9 cellular contexts compared by ENCODE assay signal in the genomic region with DNA sequence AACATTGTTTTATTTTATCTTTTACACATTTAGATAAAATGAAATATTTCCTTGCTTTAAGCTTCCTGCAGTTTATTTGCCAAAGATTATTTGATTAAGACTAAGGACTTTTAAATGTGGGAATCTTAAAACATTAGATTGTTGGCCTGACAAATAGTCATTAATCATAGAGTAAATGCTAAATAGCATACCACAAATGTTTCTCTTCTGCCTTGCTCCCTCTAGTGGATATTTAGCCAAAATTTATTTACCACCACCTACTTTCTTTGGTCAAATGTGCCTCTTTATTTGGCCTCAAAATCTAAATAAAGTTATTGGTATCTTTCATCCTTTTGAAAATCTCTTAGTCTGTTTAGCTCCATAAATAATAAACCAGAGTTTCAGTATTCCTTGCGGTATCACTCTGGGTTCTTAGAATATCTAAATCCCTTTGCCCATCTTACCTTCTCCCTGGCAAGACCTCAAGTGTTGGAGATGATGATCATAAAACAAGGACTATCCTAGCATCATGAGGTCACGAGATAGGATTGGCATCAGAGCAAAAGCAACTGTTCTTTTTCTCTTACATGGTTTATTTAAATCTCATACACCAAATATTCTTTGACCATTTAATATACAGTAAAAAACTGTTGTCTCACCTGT.
DNase-seq lines count a peak whose midpoint lies in the region; ATAC-seq and TF ChIP-seq lines count a peak whose summit lies in the region.
"Had no signal": no experiment of that assay in that cellular context is flagged by ENCODE, and none has a peak within 500 bp of the region (broad histone marks: within the 10 kb centered on the region; RNA-seq: fewer than 3 reads in every experiment).

No MANE protein-coding gene starts in this region.

- H3K4me2 ChIP-seq in PC-9, result no peak overlapping the region
- H3K4me2 ChIP-seq: BLaER1 had no signal

- no peaks in the 10 kb centered on the region for H4K20me1 ChIP-seq in PC-9 (ENCODE audit: insufficient read depth)
- H4K20me1 ChIP-seq: BLaER1 had no signal

- H3K4me3 ChIP-seq in PC-9, result no peak overlapping the region
- no peak overlapping the region for H3K4me3 ChIP-seq in fibroblast of mammary gland (ENCODE audit: control insufficient read depth, low read depth, low read length)
- no peak overlapping the region for H3K4me3 ChIP-seq in retinal pigment epithelial cell (ENCODE audit: low read length)
- H3K4me3 ChIP-seq: BLaER1 had no signal

- H3K9me3 ChIP-seq in PC-9 (ENCODE audit: insufficient read depth, low read depth), result no peaks in the 10 kb centered on the region
- H3K9me3 ChIP-seq: BLaER1 had no signal

- H3K27me3 ChIP-seq in PC-9 (ENCODE audit: insufficient read depth, low read depth), result no peaks in the 10 kb centered on the region
- H3K27me3 ChIP-seq: BLaER1 had no signal

- intact Hi-C loops in PC-9 (cut with micrococcal nuclease; ENCODE audit: unreplicated experiment), result loop anchor here (5.0 kb wide), 4 partner anchors 101 to 1026 kb away; partner anchors contain the start of gene PIK3C2G

- peaks cover 3% of the 10 kb centered on the region; the same call in 1 of the 2 replicates for H3F3A ChIP-seq in PC-9 (ENCODE audit: insufficient read depth, low read depth)

- H3K79me2 ChIP-seq in PC-9 (ENCODE audit: low read depth), result no peaks in the 10 kb centered on the region

- DNase-seq in NCI-H1436 (lab: John Stamatoyannopoulos, UW), result peak; percentile 40
- DNase-seq in NCI-H1436 treated with DMSO at 0.1 percent for 48 hours (lab: John Stamatoyannopoulos, UW), result no peak
- DNase-seq in HT-29 (ENCODE audit: low spot score), result peak; percentile 51
- DNase-seq in PC-9, result peak in 1 of 2 experiments; percentile 40
- peak; percentile 51 for DNase-seq in fibroblast of mammary gland (ENCODE audit: low read depth)
- DNase-seq in retinal pigment epithelial cell (ENCODE audit: low read depth), result no peak
- DNase-seq in stimulated activated naive CD8-positive, alpha-beta T cell treated with anti-CD3 and anti-CD28 coated beads, Interleukin-15, Interleukin-2, amounts not matched to agents 100 U/mL and 50 U/mL, for 24 hours, result no peak

- no peaks in the 10 kb centered on the region for H3K36me3 ChIP-seq in PC-9 (ENCODE audit: low read depth)

- H2AFZ ChIP-seq in PC-9, result no peak overlapping the region

- POLR2A ChIA-PET in PC-9 (lab: Charles Lee; ENCODE audit: unreplicated experiment), result no interaction called here

- no TSS peak for BruUV-seq in PC-9 (replicated peaks; lab: Mats Ljungman, UMichigan)

- H3K9me2 ChIP-seq in PC-9 (ENCODE audit: insufficient read depth), result no peaks in the 10 kb centered on the region

- H3K27ac ChIP-seq in PC-9, result no peak overlapping the region
- H3K27ac ChIP-seq: BLaER1 had no signal

- TF ChIP-seq CTCF in PC-9 (conservative IDR thresholded peaks at IDR 0.05) (peak; percentile 73), fibroblast of mammary gland (conservative IDR thresholded peaks at IDR 0.05; ENCODE audit: control insufficient read depth, insufficient read depth, low read depth, low read length) (peak; percentile 66), retinal pigment epithelial cell (conservative IDR thresholded peaks at IDR 0.05; ENCODE audit: low read depth, low read length) (peak; percentile 61)

- CTCF ChIA-PET in PC-9 (lab: Charles Lee), result interaction anchor here (0.6 kb wide), 1 partner anchor 9 kb away, joined by 3 read pairs; no protein-coding TSS in a partner anchor

- no peaks in the 10 kb centered on the region for H3K4me1 ChIP-seq in PC-9 (replicated peaks; ENCODE audit: insufficient read depth)
- H3K4me1 ChIP-seq: BLaER1 had no signal

- no peak for ATAC-seq in stimulated activated naive CD8-positive, alpha-beta T cell treated with anti-CD3 and anti-CD28 coated beads, Interleukin-15, Interleukin-2, amounts not matched to agents 100 U/mL and 50 U/mL, for 24 hours
- no peak for ATAC-seq in HG03439 (IDR thresholded peaks at IDR 0.05; ENCODE audit: unreplicated experiment)

Comparison
In these comparisons a context has a peak if more than half of its experiments do, and no peak if none do; other contexts are left out.
1. DNase-seq: peak in NCI-H1436 (single experiment), HT-29 (single experiment) and fibroblast of mammary gland (single experiment); none in NCI-H1436 treated with DMSO at 0.1 percent for 48 hours (single experiment), retinal pigment epithelial cell (single experiment) and stimulated activated naive CD8-positive, alpha-beta T cell treated with anti-CD3 and anti-CD28 coated beads, Interleukin-15, Interleukin-2, amounts not matched to agents 100 U/mL and 50 U/mL, for 24 hours (single experiment).
2. Peak in every context shown above with its lines, with median percentiles within 50 percentile points of each other: CTCF ChIP-seq.